ENCODE assay signal across 1 cellular context in genomic region chr16:11604783-11605563, GRCh38.
TF ChIP-seq lines count a peak whose summit lies in the region.

No MANE protein-coding gene starts in this region.

TF ChIP-seq in liver, 16 proteins besides CTCF, POLR2A, EP300 and RAD21 (continued from another document):
- no peak for TF ChIP-seq ZBTB33 (IDR thresholded peaks at IDR 0.05)
- TF ChIP-seq HNF4A (conservative IDR thresholded peaks at IDR 0.05), result no peak
- no peak for TF ChIP-seq YY1 (IDR thresholded peaks at IDR 0.05)
- no peak for TF ChIP-seq TAF1 (conservative IDR thresholded peaks at IDR 0.05)
- no peak for TF ChIP-seq MAX (IDR thresholded peaks at IDR 0.05)
- TF ChIP-seq ATF3 (IDR thresholded peaks at IDR 0.05), result no peak
